ENCODE assay signal across 12 cellular contexts in the genomic region with DNA sequence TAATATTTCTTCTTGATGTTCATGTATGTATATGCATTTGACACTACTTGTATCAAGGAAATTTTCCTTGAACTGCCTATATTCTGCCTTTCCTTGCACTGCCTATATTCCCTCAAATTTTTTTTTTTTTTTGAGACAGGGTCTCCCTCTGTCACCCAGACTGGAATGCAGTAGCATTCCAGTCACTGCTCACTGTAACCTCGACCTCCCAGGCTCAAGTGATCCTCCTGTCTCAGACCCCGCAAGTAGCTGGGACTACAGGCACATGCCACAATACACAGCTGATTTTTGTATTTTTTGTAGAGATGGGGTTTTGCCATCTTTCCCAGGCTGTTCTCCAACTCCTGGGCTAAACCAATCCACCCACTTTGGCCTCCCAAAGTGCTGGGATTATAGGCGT. TPM values are rescaled to one million over a fixed set of nuclear protein-coding genes. Genes with fewer than 3 reads are reported as not detected.
A peak's percentile ranks its signal among the peaks of the same experiment; 100 is the strongest.
DNase-seq lines count a peak whose midpoint lies in the region; ATAC-seq, FAIRE-seq and TF ChIP-seq lines count a peak whose summit lies in the region.
"Had no signal": no experiment of that assay in that cellular context is flagged by ENCODE, and none has a peak within 500 bp of the region (broad histone marks: within the 10 kb centered on the region; RNA-seq: fewer than 3 reads in every experiment).

No MANE protein-coding gene starts in this region.

- POLR2A ChIA-PET in PC-3 (lab: Charles Lee; ENCODE audit: unreplicated experiment) = no interaction called here

- no peak overlapping the region for H2AFZ ChIP-seq in PC-3 (ENCODE audit: low read length)
- H2AFZ ChIP-seq in neural progenitor cell (replicated peaks) = no peak overlapping the region

- CTCF ChIA-PET in PC-3 (lab: Charles Lee) = no interaction called here

- peak overlapping the region; percentile 100 for H3K4me3 Mint-ChIP-seq in neural progenitor cell

- peaks cover 4% of the 10 kb centered on the region; the same call in 1 of the 2 replicates for H3K36me3 ChIP-seq in PC-3 (ENCODE audit: low read depth, low read length)
- no peaks in the 10 kb centered on the region for H3K36me3 ChIP-seq in ectodermal cell (ENCODE audit: control insufficient read depth, insufficient read depth, low read length)
- H3K36me3 ChIP-seq in neural progenitor cell = peaks cover 5% of the 10 kb centered on the region

- ATAC-seq in PC-3 = no peak

- peaks cover 43% of the 10 kb centered on the region for H4K20me1 ChIP-seq in PC-3 (ENCODE audit: low read length)
- H4K20me1 ChIP-seq in neural progenitor cell (ENCODE audit: low read depth) = peaks cover 90% of the 10 kb centered on the region

- H3K9me3 ChIP-seq in PC-3 (ENCODE audit: low read length) (no peaks in the 10 kb centered on the region), ectodermal cell (ENCODE audit: control insufficient read depth, low read length) (no peaks in the 10 kb centered on the region), neural progenitor cell (ENCODE audit: low read depth) (no peaks in the 10 kb centered on the region)

- TF ChIP-seq CTCF in GM12865 (IDR thresholded peaks at IDR 0.05; ENCODE audit: insufficient read depth, low read depth, low read length, missing control alignments) = no peak
- no peak for TF ChIP-seq CTCF in PC-3 (conservative IDR thresholded peaks at IDR 0.05; ENCODE audit: low read depth, low read length)
- TF ChIP-seq CTCF in neural progenitor cell (IDR thresholded peaks at IDR 0.05) = no peak
- no peak for TF ChIP-seq CTCF in dorsolateral prefrontal cortex (IDR thresholded peaks at IDR 0.05 in 54 of 56, conservative IDR thresholded peaks at IDR 0.05 in 2 of 56; ENCODE audit: low read depth in 1 of 56, partially characterized antibody in 56 of 56)

- H3K9me2 ChIP-seq in PC-3 (replicated peaks; ENCODE audit: low read length) = no peaks in the 10 kb centered on the region

- peak overlapping the region; percentile 37 for H3K4me2 ChIP-seq in PC-3 (ENCODE audit: low read length)
- peak overlapping the region; percentile 95 for H3K4me2 ChIP-seq in neural progenitor cell

- 58 to 78% methylated on average over 3 of the region's 3 CpGs for WGBS in ectodermal cell, 2 experiments

- H3K9ac ChIP-seq in PC-3 (ENCODE audit: low read length) (no peak overlapping the region), neural progenitor cell (no peak overlapping the region)

- H3K27ac ChIP-seq in PC-3 (ENCODE audit: low read length) (no peak overlapping the region), ectodermal cell (ENCODE audit: insufficient read depth, low read depth, low read length, poor library complexity, severe bottlenecking) (no peak overlapping the region), neural progenitor cell (peak overlapping the region; percentile 38), dorsolateral prefrontal cortex (peak overlapping the region in 7 of 59 donors; percentile 3 to 43 (median 18))

- H3K9me3 Mint-ChIP-seq in neural progenitor cell = no peaks in the 10 kb centered on the region
- H3K9me3 Mint-ChIP-seq: naive B cell had no signal

- no TSS peak for BruUV-seq in PC-3 (replicated peaks; lab: Mats Ljungman, UMichigan)

- peak overlapping the region; percentile 80; the same call in 1 of the 2 replicates for H3K4me3 ChIP-seq in GM12865 (ENCODE audit: low read depth, low read length)
- no peak overlapping the region for H3K4me3 ChIP-seq in PC-3 (ENCODE audit: low read length)
- H3K4me3 ChIP-seq in ectodermal cell (ENCODE audit: insufficient read depth, low read depth, low read length) = peak overlapping the region; percentile 20
- H3K4me3 ChIP-seq in neural progenitor cell = peak overlapping the region; percentile 79
- peak overlapping the region in 4 of 59 donors; percentile 0 to 92 (median 8) for H3K4me3 ChIP-seq in dorsolateral prefrontal cortex

- H3K79me2 ChIP-seq in PC-3 (ENCODE audit: low read length) = peaks cover 86% of the 10 kb centered on the region
- H3K79me2 ChIP-seq in neural progenitor cell (ENCODE audit: low read depth) = peaks cover 91% of the 10 kb centered on the region

- peaks cover 9% of the 10 kb centered on the region for H3K27me3 Mint-ChIP-seq in neural progenitor cell (ENCODE audit: insufficient read depth, low read depth)
- H3K27me3 Mint-ChIP-seq: naive B cell had no signal

- no peak overlapping the region for H3K27ac Mint-ChIP-seq in neural progenitor cell

- FAIRE-seq in RCC 7860 (lab: Jason Lieb, UNC) = no peak
- FAIRE-seq: D721Med had no signal

- H3K4me1 ChIP-seq in PC-3 (ENCODE audit: insufficient read depth, low read length) (peaks cover 37% of the 10 kb centered on the region), ectodermal cell (ENCODE audit: control insufficient read depth, insufficient read depth, low read length) (peaks cover 21% of the 10 kb centered on the region), neural progenitor cell (peaks cover 56% of the 10 kb centered on the region)

- H3K27me3 ChIP-seq in PC-3 (ENCODE audit: low read length) (no peaks in the 10 kb centered on the region), ectodermal cell (ENCODE audit: control insufficient read depth, insufficient read depth, low read length, poor library complexity, severe bottlenecking) (no peaks in the 10 kb centered on the region), neural progenitor cell (no peaks in the 10 kb centered on the region), dorsolateral prefrontal cortex (no peaks in the 10 kb centered on the region)

- H3K36me3 Mint-ChIP-seq in neural progenitor cell = peaks cover 45% of the 10 kb centered on the region
- H3K36me3 Mint-ChIP-seq: naive B cell had no signal

- intact Hi-C loops in PC-3 (cut with micrococcal nuclease) (loop anchor here (5.0 kb wide), 1 partner anchor 187 kb away; a partner anchor contains a TSS), dorsolateral prefrontal cortex (cut with DNase I) (no loop called here)

- peaks cover 66% of the 10 kb centered on the region for H3K4me1 Mint-ChIP-seq in neural progenitor cell

- DNase-seq in GM12865 (ENCODE audit: low read depth) (no peak), PC-3 (no peak), neural progenitor cell (ENCODE audit: low spot score) (peak; percentile 31), NCI-H446 treated with DMSO at 0.1 percent for 48 hours (lab: John Stamatoyannopoulos, UW) (no peak), dorsolateral prefrontal cortex (no peak), RCC 7860 (ENCODE audit: low spot score) (no peak), GM03348 (ENCODE audit: low spot score) (no peak)
- DNase-seq: amygdala, naive B cell, NCI-H345 had no signal

- H3F3A ChIP-seq in PC-3 (ENCODE audit: low read length, unreplicated experiment) (peaks cover 4% of the 10 kb centered on the region), neural progenitor cell (ENCODE audit: low read depth) (peaks cover 51% of the 10 kb centered on the region)

RNA-seq across cellular contexts. Expression of a gene that starts 4.1 kb away (rescaled TPM):
- total RNA-seq in PC-3 (2014; rRNA removed) (31.4 and 39.7 TPM in 2 replicates), neural progenitor cell (ENCODE audit: low replicate concordance) (221 and 274 TPM in 2 replicates), dorsolateral prefrontal cortex (100 to 1,000 TPM in 66 of 120 experiments, 10 to 100 TPM in 54; 39.2 to 223 (median 105) TPM)
- 252 TPM for polyA plus RNA-seq in ectodermal cell (2013, experiment 1 of 4)
- polyA plus RNA-seq in ectodermal cell (2013, experiment 2 of 4) = 195 TPM
- polyA plus RNA-seq in ectodermal cell (2013, experiment 3 of 4) = 117 TPM
- polyA plus RNA-seq in ectodermal cell (2013, experiment 4 of 4) = 123 TPM
